In genomic region chr19:2328401-2329161, GRCh38 we compare ENCODE assay signal across 8 cellular contexts. TPM values are rescaled to one million over a fixed set of nuclear protein-coding genes. Genes with fewer than 3 reads are reported as not detected.
DNase-seq lines count a peak whose midpoint lies in the region; FAIRE-seq and TF ChIP-seq lines count a peak whose summit lies in the region.

TSS of gene LSM7 (minus strand) at chr19:2328586. CDS start at chr19:2328566, 20 bp downstream.
A gene with protein sequence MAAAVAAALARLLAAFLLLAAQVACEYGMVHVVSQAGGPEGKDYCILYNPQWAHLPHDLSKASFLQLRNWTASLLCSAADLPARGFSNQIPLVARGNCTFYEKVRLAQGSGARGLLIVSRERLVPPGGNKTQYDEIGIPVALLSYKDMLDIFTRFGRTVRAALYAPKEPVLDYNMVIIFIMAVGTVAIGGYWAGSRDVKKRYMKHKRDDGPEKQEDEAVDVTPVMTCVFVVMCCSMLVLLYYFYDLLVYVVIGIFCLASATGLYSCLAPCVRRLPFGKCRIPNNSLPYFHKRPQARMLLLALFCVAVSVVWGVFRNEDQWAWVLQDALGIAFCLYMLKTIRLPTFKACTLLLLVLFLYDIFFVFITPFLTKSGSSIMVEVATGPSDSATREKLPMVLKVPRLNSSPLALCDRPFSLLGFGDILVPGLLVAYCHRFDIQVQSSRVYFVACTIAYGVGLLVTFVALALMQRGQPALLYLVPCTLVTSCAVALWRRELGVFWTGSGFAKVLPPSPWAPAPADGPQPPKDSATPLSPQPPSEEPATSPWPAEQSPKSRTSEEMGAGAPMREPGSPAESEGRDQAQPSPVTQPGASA (plus strand): TSS chr19:2328684. CDS start chr19:2328710, 26 bp downstream.

- H2AFZ ChIP-seq in GM23248 = peak within 1 kb of the TSS; percentile 92
- peak within 1 kb of the TSS; percentile 52 for H2AFZ ChIP-seq in MM.1S (ENCODE audit: low read length)

- no peak for FAIRE-seq in frontal cortex (lab: Jason Lieb, UNC)

- peaks cover 88% of the 10 kb centered on the region for H3K79me2 ChIP-seq in GM23248 (ENCODE audit: insufficient read depth)
- peaks cover 93% of the 10 kb centered on the region for H3K79me2 ChIP-seq in MM.1S (ENCODE audit: low read length)

- in situ Hi-C loops in GM23248 (cut with MboI) = no loop called here

- no peaks in the 10 kb centered on the region for H3K9me2 ChIP-seq in GM23248 (ENCODE audit: insufficient read depth)
- H3K9me2 ChIP-seq in MM.1S (replicated peaks; ENCODE audit: insufficient read depth, low read length) = no peaks in the 10 kb centered on the region

- WGBS in GM23248 (ENCODE audit: low coverage in 1 of 2, low lambda C conversion rate in 2 of 2, missing lambda C conversion rate in 2 of 2), 2 experiments = 1% methylated on average over 71 to 79 of the region's 89 CpGs

- TF ChIP-seq CTCF in MM.1S (IDR thresholded peaks at IDR 0.05; ENCODE audit: low read length) (no peak), neutrophil (IDR thresholded peaks at IDR 0.05) (peak; percentile 34)

- peak within 1 kb of the TSS; percentile 92 for H3K9ac ChIP-seq in GM23248
- H3K9ac ChIP-seq in MM.1S (ENCODE audit: low read length) = peak within 1 kb of the TSS; percentile 97
- peak within 1 kb of the TSS; percentile 56 to 92 (median 91) for H3K9ac ChIP-seq in subcutaneous abdominal adipose tissue (ENCODE audit: low read length in 5 of 5)

- H3K9me3 ChIP-seq in GM23248 (ENCODE audit: low read depth) (no peaks in the 10 kb centered on the region), MM.1S (replicated peaks; ENCODE audit: insufficient read depth, low read length) (no peaks in the 10 kb centered on the region), neutrophil (no peaks in the 10 kb centered on the region), subcutaneous abdominal adipose tissue (ENCODE audit: control insufficient read depth in 5 of 5, low read length in 5 of 5) (no peaks in the 10 kb centered on the region)

- H3K27ac ChIP-seq in GM23248 (peak within 1 kb of the TSS; percentile 77), MM.1S (ENCODE audit: low read length) (peak within 1 kb of the TSS; percentile 53; the same call in 1 of the 2 replicates), neutrophil (peak within 1 kb of the TSS; percentile 60), subcutaneous abdominal adipose tissue (ENCODE audit: low read depth, low read length) (peak within 1 kb of the TSS; percentile 72)

- H3K36me3 ChIP-seq in GM23248 (ENCODE audit: low read depth) (no peaks in the 10 kb centered on the region), MM.1S (replicated peaks; ENCODE audit: insufficient read depth, low read length) (no peaks in the 10 kb centered on the region), neutrophil (peaks cover 8% of the 10 kb centered on the region), subcutaneous abdominal adipose tissue (ENCODE audit: control insufficient read depth in 5 of 5, insufficient read depth in 5 of 5, low read length in 5 of 5) (peaks cover 0 to 19% (median 18%) of the 10 kb centered on the region in 5 donors)

- H3K4me3 ChIP-seq in GM23248 = peak within 1 kb of the TSS; percentile 95
- peak within 1 kb of the TSS; percentile 95 for H3K4me3 ChIP-seq in MM.1S (ENCODE audit: low read length)
- H3K4me3 ChIP-seq in neutrophil (ENCODE audit: low read depth in 1 of 2, low read length in 1 of 2) = peak within 1 kb of the TSS; percentile 84 to 91
- H3K4me3 ChIP-seq in subcutaneous abdominal adipose tissue (ENCODE audit: low read depth in 1 of 5, low read length in 5 of 5) = peak within 1 kb of the TSS; percentile 90 to 97 (median 91)

- H4K20me1 ChIP-seq in GM23248 (ENCODE audit: insufficient read depth) = no peaks in the 10 kb centered on the region
- no peaks in the 10 kb centered on the region for H4K20me1 ChIP-seq in MM.1S (ENCODE audit: insufficient read depth, low read length)

- H3K4me2 ChIP-seq in GM23248 (ENCODE audit: unreplicated experiment) (peak within 1 kb of the TSS; percentile 96), MM.1S (ENCODE audit: low read depth, low read length) (peak within 1 kb of the TSS; percentile 83)

- H3K27me3 ChIP-seq in GM23248 (replicated peaks; ENCODE audit: insufficient read depth) = no peaks in the 10 kb centered on the region
- no peaks in the 10 kb centered on the region for H3K27me3 ChIP-seq in MM.1S (replicated peaks; ENCODE audit: insufficient read depth, low read length)
- H3K27me3 ChIP-seq in neutrophil = no peaks in the 10 kb centered on the region
- H3K27me3 ChIP-seq in subcutaneous abdominal adipose tissue (ENCODE audit: control insufficient read depth in 5 of 5, insufficient read depth in 4 of 5, low read length in 5 of 5) = no peaks in the 10 kb centered on the region

- DNase-seq in DMS153 (lab: John Stamatoyannopoulos, UW) = peak; percentile 80
- DNase-seq in GM23248 = peak; percentile 96
- peak; percentile 96 for DNase-seq in MM.1S
- peak; percentile 84 for DNase-seq in SK-N-DZ (ENCODE audit: low spot score)
- peak; percentile 93 for DNase-seq in activated naive CD4-positive, alpha-beta T cell treated with Interleukin-2 at 50 U/mL for 16 hours
- peak; percentile 98 to 99 for DNase-seq in frontal cortex (ENCODE audit: low spot score in 2 of 2)

- peaks cover 6% of the 10 kb centered on the region; the same call in 1 of the 2 replicates for H3K4me1 ChIP-seq in GM23248 (ENCODE audit: insufficient read depth)
- peaks cover 37% of the 10 kb centered on the region for H3K4me1 ChIP-seq in MM.1S (ENCODE audit: low read length)
- H3K4me1 ChIP-seq in neutrophil (ENCODE audit: control insufficient read depth in 1 of 2, insufficient read depth in 1 of 2, low read depth in 1 of 2, low read length in 1 of 2) = peaks cover 32 to 47% of the 10 kb centered on the region in 2 experiments
- H3K4me1 ChIP-seq in subcutaneous abdominal adipose tissue (ENCODE audit: control insufficient read depth in 5 of 5, insufficient read depth in 5 of 5, low read length in 5 of 5) = peaks cover 9 to 57% (median 50%) of the 10 kb centered on the region in 5 donors

- H3F3A ChIP-seq in GM23248 (ENCODE audit: insufficient read depth) (no peaks in the 10 kb centered on the region), MM.1S (ENCODE audit: insufficient read depth, low read length) (peaks cover 24% of the 10 kb centered on the region)

RNA-seq across cellular contexts. Expression of gene LSM7, which starts in this region (rescaled TPM):
- 87.0 and 118 TPM in 2 replicates for total RNA-seq in GM23248 (2014; rRNA removed; shearing (Covaris generic))
- polyA plus RNA-seq in GM23248 (2016; fragmentation: Nextera tagmentation; extraction: Ambion mirVana) = 91.4 and 102 TPM in 2 replicates
- polyA plus RNA-seq in SK-N-DZ (2014; cell fraction: cytosol; rRNA removed) = 388 and 410 TPM in 2 replicates
- 320 and 336 TPM in 2 replicates for polyA plus RNA-seq in SK-N-DZ (2014; cell fraction: nucleus; rRNA removed)
- 97.4 TPM for total RNA-seq in frontal cortex

RNA-seq across cellular contexts. Expression of the second gene that starts in this region (rescaled TPM):
- total RNA-seq in GM23248 (2014; rRNA removed; shearing (Covaris generic)) = 43.0 and 61.0 TPM in 2 replicates
- polyA plus RNA-seq in GM23248 (2016; fragmentation: Nextera tagmentation; extraction: Ambion mirVana) = 38.6 and 38.9 TPM in 2 replicates
- polyA plus RNA-seq in SK-N-DZ (2014; cell fraction: cytosol; rRNA removed) = 41.8 and 45.5 TPM in 2 replicates
- polyA plus RNA-seq in SK-N-DZ (2014; cell fraction: nucleus; rRNA removed) = 352 and 443 TPM in 2 replicates
- total RNA-seq in frontal cortex = 16.3 TPM

Comparison
In these comparisons a context has a peak if more than half of its experiments do, and no peak if none do; other contexts are left out.
1. Peak in every context shown above with its lines: DNase-seq, H3K4me3 ChIP-seq and H3K27ac ChIP-seq.